ENCODE assay signal across 1 cellular context in the genomic region with DNA sequence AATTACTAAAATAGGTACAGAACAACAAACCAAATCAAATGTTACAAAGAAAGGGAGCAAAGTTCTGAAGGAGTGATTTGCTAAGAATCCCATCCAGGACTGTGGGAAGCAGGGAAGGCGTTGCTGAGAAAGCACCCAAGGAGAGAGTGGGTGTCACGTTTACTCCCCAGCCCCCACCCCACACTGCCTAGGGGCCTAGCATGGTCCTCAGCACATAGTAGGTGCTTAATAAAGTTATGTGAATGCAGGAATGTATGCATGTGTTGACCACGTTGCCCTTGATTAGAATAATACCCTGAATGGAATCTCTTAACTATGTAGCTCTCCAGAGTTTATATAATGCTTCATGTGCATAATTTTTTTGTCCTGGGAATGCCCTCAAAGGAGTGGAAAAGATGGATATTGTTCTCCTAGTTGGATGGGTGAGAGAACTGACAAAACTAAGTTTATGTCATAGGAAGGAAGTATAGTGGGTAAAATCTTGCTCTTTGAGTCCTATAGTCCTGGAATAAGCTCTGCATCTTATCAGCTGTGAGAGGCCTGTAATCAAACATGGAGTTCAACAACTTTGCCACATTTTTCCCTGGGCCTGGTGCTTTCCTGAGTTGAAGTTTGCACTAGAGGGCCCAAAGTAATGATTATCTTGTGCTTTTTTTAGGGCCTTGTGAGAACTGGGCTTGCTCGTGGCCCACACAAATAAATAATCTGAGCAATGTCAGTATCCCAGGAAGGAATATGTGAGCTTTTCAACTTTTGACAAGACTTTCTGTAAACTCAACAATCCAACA.
A peak's percentile ranks its signal among the peaks of the same experiment; 100 is the strongest.
TF ChIP-seq lines count a peak whose summit lies in the region.

No MANE protein-coding gene starts in this region.

TF ChIP-seq in K562, 482 proteins besides CTCF, POLR2A, EP300 and RAD21 (continues in another document):
- TF ChIP-seq ZFX (CRISPR knock-in tag; IDR thresholded peaks at IDR 0.05) (peak; percentile 47), CCAR2 (IDR thresholded peaks at IDR 0.05; ENCODE audit: low read depth, low read length) (no peak), FIP1L1 (IDR thresholded peaks at IDR 0.05; ENCODE audit: low read depth, low read length, poor library complexity, severe bottlenecking) (no peak), L3MBTL2 (IDR thresholded peaks at IDR 0.05) (0 out of 2 replicates have a peak, but pooled peaks have one; percentile 14), ZBTB11 (CRISPR knock-in tag; IDR thresholded peaks at IDR 0.05) (0 out of 6 replicates have a peak, but pooled peaks of 1 of the 3 experiments have one; percentile 17), ZNF766 (CRISPR knock-in tag; conservative IDR thresholded peaks at IDR 0.05) (no peak), ATF6 (CRISPR knock-in tag; IDR thresholded peaks at IDR 0.05) (0 out of 2 replicates have a peak, but pooled peaks have one; percentile 2), HSF4 (CRISPR knock-in tag; IDR thresholded peaks at IDR 0.05; ENCODE audit: borderline replicate concordance) (peak; percentile 74; the same call in 1 of the 2 replicates), MAZ (CRISPR knock-in tag; conservative IDR thresholded peaks at IDR 0.05 in 1 of 2, IDR thresholded peaks at IDR 0.05 in 1 of 2) (0 out of 4 replicates have a peak, but pooled peaks of 1 of the 2 experiments have one; percentile 36), HNRNPK (IDR thresholded peaks at IDR 0.05; ENCODE audit: low read depth, low read length, poor library complexity, severe bottlenecking) (no peak), MAFG (tag; conservative IDR thresholded peaks at IDR 0.05) (peak; percentile 60), MAFF (IDR thresholded peaks at IDR 0.05; ENCODE audit: low read length) (peak; percentile 40), HNRNPH1 (optimal IDR thresholded peaks at IDR 0.05; ENCODE audit: low read depth, low read length) (no peak), ZKSCAN1 (IDR thresholded peaks at IDR 0.05; ENCODE audit: low read depth, low read length) (peak; percentile 97), DMBX1 (CRISPR knock-in tag; IDR thresholded peaks at IDR 0.05; ENCODE audit: borderline replicate concordance) (peak; percentile 74), RFX1 (IDR thresholded peaks at IDR 0.05) (no peak), MECOM (CRISPR knock-in tag; IDR thresholded peaks at IDR 0.05) (0 out of 2 replicates have a peak, but pooled peaks have one; percentile 21)
- TF ChIP-seq, protein P1, sequence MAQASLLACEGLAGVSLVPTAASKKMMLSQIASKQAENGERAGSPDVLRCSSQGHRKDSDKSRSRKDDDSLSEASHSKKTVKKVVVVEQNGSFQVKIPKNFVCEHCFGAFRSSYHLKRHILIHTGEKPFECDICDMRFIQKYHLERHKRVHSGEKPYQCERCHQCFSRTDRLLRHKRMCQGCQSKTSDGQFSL (CRISPR knock-in tag; IDR thresholded peaks at IDR 0.05), result no peak
- TF ChIP-seq, protein P1 (tag; IDR thresholded peaks at IDR 0.05), result 0 out of 4 replicates have a peak, but pooled peaks of 1 of the 2 experiments have one; percentile 19
- TF ChIP-seq, protein P2, sequence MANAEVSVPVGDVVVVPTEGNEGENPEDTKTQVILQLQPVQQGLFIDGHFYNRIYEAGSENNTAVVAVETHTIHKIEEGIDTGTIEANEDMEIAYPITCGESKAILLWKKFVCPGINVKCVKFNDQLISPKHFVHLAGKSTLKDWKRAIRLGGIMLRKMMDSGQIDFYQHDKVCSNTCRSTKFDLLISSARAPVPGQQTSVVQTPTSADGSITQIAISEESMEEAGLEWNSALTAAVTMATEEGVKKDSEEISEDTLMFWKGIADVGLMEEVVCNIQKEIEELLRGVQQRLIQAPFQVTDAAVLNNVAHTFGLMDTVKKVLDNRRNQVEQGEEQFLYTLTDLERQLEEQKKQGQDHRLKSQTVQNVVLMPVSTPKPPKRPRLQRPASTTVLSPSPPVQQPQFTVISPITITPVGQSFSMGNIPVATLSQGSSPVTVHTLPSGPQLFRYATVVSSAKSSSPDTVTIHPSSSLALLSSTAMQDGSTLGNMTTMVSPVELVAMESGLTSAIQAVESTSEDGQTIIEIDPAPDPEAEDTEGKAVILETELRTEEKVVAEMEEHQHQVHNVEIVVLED (CRISPR knock-in tag; IDR thresholded peaks at IDR 0.05), result no peak
- TF ChIP-seq, protein P3, sequence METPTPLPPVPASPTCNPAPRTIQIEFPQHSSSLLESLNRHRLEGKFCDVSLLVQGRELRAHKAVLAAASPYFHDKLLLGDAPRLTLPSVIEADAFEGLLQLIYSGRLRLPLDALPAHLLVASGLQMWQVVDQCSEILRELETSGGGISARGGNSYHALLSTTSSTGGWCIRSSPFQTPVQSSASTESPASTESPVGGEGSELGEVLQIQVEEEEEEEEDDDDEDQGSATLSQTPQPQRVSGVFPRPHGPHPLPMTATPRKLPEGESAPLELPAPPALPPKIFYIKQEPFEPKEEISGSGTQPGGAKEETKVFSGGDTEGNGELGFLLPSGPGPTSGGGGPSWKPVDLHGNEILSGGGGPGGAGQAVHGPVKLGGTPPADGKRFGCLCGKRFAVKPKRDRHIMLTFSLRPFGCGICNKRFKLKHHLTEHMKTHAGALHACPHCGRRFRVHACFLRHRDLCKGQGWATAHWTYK (CRISPR knock-in tag; IDR thresholded peaks at IDR 0.05), result 0 out of 2 replicates have a peak, but pooled peaks have one; percentile 54
- TF ChIP-seq, protein P4, sequence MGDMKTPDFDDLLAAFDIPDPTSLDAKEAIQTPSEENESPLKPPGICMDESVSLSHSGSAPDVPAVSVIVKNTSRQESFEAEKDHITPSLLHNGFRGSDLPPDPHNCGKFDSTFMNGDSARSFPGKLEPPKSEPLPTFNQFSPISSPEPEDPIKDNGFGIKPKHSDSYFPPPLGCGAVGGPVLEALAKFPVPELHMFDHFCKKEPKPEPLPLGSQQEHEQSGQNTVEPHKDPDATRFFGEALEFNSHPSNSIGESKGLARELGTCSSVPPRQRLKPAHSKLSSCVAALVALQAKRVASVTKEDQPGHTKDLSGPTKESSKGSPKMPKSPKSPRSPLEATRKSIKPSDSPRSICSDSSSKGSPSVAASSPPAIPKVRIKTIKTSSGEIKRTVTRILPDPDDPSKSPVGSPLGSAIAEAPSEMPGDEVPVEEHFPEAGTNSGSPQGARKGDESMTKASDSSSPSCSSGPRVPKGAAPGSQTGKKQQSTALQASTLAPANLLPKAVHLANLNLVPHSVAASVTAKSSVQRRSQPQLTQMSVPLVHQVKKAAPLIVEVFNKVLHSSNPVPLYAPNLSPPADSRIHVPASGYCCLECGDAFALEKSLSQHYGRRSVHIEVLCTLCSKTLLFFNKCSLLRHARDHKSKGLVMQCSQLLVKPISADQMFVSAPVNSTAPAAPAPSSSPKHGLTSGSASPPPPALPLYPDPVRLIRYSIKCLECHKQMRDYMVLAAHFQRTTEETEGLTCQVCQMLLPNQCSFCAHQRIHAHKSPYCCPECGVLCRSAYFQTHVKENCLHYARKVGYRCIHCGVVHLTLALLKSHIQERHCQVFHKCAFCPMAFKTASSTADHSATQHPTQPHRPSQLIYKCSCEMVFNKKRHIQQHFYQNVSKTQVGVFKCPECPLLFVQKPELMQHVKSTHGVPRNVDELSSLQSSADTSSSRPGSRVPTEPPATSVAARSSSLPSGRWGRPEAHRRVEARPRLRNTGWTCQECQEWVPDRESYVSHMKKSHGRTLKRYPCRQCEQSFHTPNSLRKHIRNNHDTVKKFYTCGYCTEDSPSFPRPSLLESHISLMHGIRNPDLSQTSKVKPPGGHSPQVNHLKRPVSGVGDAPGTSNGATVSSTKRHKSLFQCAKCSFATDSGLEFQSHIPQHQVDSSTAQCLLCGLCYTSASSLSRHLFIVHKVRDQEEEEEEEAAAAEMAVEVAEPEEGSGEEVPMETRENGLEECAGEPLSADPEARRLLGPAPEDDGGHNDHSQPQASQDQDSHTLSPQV (IDR thresholded peaks at IDR 0.05), result peak; percentile 96
